In the genomic region with DNA sequence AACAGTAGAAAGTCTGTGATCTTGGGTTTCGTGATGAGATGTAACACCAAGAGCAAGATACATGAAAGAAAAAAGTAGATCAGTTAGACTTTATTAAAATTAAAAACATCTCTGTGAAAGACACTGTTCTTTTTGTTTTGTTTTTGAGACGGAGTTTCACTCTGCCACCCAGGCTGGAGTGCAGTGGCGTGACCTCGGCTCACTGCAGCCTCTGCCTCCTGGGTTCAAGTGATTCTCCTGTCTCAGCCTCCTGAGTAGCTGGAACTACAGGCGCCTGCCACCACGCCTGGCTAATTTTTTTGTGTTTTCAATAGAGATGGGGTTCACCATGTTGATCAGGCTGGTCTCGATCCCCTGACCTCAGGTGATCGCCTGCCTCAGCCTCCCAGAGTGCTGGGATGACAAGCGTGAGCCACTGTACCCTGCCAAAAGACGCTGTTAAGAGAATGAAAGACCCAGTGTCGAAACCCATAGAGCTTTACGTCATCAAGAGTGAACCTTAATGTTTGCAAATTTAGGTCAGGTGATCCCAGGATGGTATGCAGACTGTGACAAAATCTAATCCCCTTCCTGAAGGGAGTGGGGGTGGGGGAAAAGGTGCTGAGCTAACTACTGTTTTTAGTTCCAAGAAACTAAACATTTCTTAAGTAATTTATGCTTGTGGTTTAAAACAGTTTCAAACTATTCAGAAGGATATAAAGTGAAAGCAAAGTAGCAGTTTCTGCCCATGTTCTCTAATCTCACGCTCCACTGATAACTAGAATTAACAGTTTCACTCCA, we compare ENCODE assay signal across 9 cellular contexts. TPM values are rescaled to one million over a fixed set of nuclear protein-coding genes. Genes with fewer than 3 reads are reported as not detected.
DNase-seq lines count a peak whose midpoint lies in the region; ATAC-seq and TF ChIP-seq lines count a peak whose summit lies in the region.
"Had no signal": no experiment of that assay in that cellular context is flagged by ENCODE, and none has a peak within 500 bp of the region (broad histone marks: within the 10 kb centered on the region; RNA-seq: fewer than 3 reads in every experiment).

No MANE protein-coding gene starts in this region.

- TF ChIP-seq EP300 in esophagus muscularis mucosa (IDR thresholded peaks at IDR 0.05): no peak

- H3K36me3 ChIP-seq in esophagus muscularis mucosa (peaks cover 0 to 28% (median 21%) of the 10 kb centered on the region in 4 donors), WERI-Rb-1 (peaks cover 59% of the 10 kb centered on the region), HAP-1 (replicated peaks) (peaks cover 27% of the 10 kb centered on the region)
- H3K36me3 ChIP-seq: thoracic aorta had no signal

- peak; percentile 53 for DNase-seq in RPMI8226
- no peak for DNase-seq in esophagus muscularis mucosa (ENCODE audit: extremely low spot score)
- DNase-seq in WERI-Rb-1: no peak
- no peak for DNase-seq in GF-D8 (lab: John Stamatoyannopoulos, UW)
- no peak for DNase-seq in HAP-1 (ENCODE audit: low spot score in 2 of 2)
- no peak for DNase-seq in RKO (ENCODE audit: low spot score)

- no peaks in the 10 kb centered on the region for H3K9me3 ChIP-seq in esophagus muscularis mucosa
- no peaks in the 10 kb centered on the region for H3K9me3 ChIP-seq in WERI-Rb-1 (ENCODE audit: severe bottlenecking)
- no peaks in the 10 kb centered on the region for H3K9me3 ChIP-seq in HAP-1
- H3K9me3 ChIP-seq: thoracic aorta had no signal

- H3K27ac ChIP-seq in esophagus muscularis mucosa (replicated peaks in 1 of 4) (peak overlapping the region; percentile 39 to 55 (median 48)), WERI-Rb-1 (no peak overlapping the region)
- H3K27ac ChIP-seq: thoracic aorta had no signal

- intact Hi-C loops in esophagus muscularis mucosa (cut with DNase I): no loop called here

- in situ Hi-C loops in HAP-1 (cut with MboI; ENCODE audit: low sequenced_read_pairs): loop anchor here (10.0 kb wide), 3 partner anchors 88 to 292 kb away; a partner anchor contains a TSS

- H3K4me1 ChIP-seq in esophagus muscularis mucosa (peaks cover 0 to 7% (median under 1%) of the 10 kb centered on the region in 4 donors), HAP-1 (peaks cover 11% of the 10 kb centered on the region; the same call in 1 of the 2 replicates)

- ATAC-seq in HG02678 (IDR thresholded peaks at IDR 0.05; ENCODE audit: unreplicated experiment): peak; percentile 91

- TF ChIP-seq POLR2A in GM18526 (IDR thresholded peaks at IDR 0.05; ENCODE audit: extremely low read depth, insufficient read length) (peak; percentile 15), esophagus muscularis mucosa (IDR thresholded peaks at IDR 0.05; ENCODE audit: low read depth) (no peak)

- H3K4me3 ChIP-seq in esophagus muscularis mucosa (no peak overlapping the region), WERI-Rb-1 (ENCODE audit: low read depth, low read length) (no peak overlapping the region), HAP-1 (no peak overlapping the region)
- H3K4me3 ChIP-seq: thoracic aorta had no signal

- TF ChIP-seq CTCF in esophagus muscularis mucosa (IDR thresholded peaks at IDR 0.05): no peak
- no peak for TF ChIP-seq CTCF in WERI-Rb-1 (IDR thresholded peaks at IDR 0.05; ENCODE audit: low read depth, low read length)

- H3K27me3 ChIP-seq in esophagus muscularis mucosa (no peaks in the 10 kb centered on the region), WERI-Rb-1 (ENCODE audit: insufficient read depth, low read depth, severe bottlenecking) (no peaks in the 10 kb centered on the region), HAP-1 (ENCODE audit: low read depth) (no peaks in the 10 kb centered on the region)

- WGBS in esophagus muscularis mucosa: 85% methylated on average over 13 of the region's 13 CpGs

RNA-seq across cellular contexts. Expression of a gene that starts 8.0 kb away (rescaled TPM):
- 10 to 100 TPM; 12.6 to 17.2 (median 14.8) TPM for total RNA-seq in esophagus muscularis mucosa

RNA-seq across cellular contexts. Expression of a gene that starts 8.2 kb away (rescaled TPM):
- total RNA-seq in esophagus muscularis mucosa: 10 to 100 TPM; 13.1 to 20.4 (median 15.2) TPM

RNA-seq across cellular contexts. Expression of a gene that starts 53.7 kb away (rescaled TPM):
- total RNA-seq in esophagus muscularis mucosa: 10 to 100 TPM; 20.8 to 33.1 (median 25.4) TPM
